In the genomic region with DNA sequence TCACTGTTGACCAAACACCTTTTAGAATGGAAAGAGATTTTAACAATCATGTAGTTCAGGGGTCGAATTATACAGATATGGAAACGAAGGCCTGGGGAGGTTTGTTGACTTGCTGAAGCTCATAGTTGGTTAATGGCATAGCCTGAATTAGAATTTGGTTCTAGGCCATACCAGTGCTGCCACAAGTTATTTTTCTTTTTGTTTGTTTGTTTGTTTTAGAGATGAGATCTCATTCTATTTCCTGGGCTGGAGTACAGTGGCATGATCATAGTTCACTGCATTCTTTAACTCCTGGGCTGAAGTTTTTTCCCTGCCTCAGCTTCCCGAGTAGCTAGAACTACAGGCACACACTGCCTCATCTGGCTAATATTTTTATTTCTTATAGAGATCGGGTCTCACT, we compare ENCODE assay signal across 28 cellular contexts.
"Had no signal": no experiment of that assay in that cellular context is flagged by ENCODE, and none has a peak within 500 bp of the region (broad histone marks: within the 10 kb centered on the region; RNA-seq: fewer than 3 reads in every experiment).

No MANE protein-coding gene starts in this region.

- ATAC-seq: effector memory CD8-positive, alpha-beta T cell; esophagus mucosa; foreskin keratinocyte; gastrocnemius medialis; gastroesophageal sphincter; heart left ventricle; heart right ventricle had no signal

- FAIRE-seq: colon, endometrium, endothelial cell of umbilical vein, frontal cortex had no signal

- H3K4me3 ChIP-seq: colonic mucosa, coronary artery, dorsolateral prefrontal cortex, esophagus muscularis mucosa, esophagus squamous epithelium, gastrocnemius medialis, gastroesophageal sphincter, heart left ventricle, heart right ventricle had no signal

- H3K9me3 ChIP-seq: colonic mucosa, esophagus muscularis mucosa, esophagus squamous epithelium, gastrocnemius medialis, heart left ventricle, heart right ventricle had no signal

- H3K36me3 ChIP-seq: colonic mucosa, esophagus muscularis mucosa, esophagus squamous epithelium, gastrocnemius medialis, gastroesophageal sphincter, heart left ventricle, heart right ventricle had no signal

- H3K27me3 ChIP-seq: colonic mucosa, foreskin keratinocyte, gastrocnemius medialis, gastroesophageal sphincter, heart right ventricle had no signal

- H3K4me1 ChIP-seq: colonic mucosa, esophagus muscularis mucosa, esophagus squamous epithelium, foreskin keratinocyte, gastrocnemius medialis, gastroesophageal sphincter, heart left ventricle, heart right ventricle had no signal

- H3K27ac ChIP-seq: colonic mucosa, coronary artery, dorsolateral prefrontal cortex, epithelial cell of prostate, esophagus muscularis mucosa, esophagus squamous epithelium, foreskin keratinocyte, gastrocnemius medialis, gastroesophageal sphincter, heart left ventricle, heart right ventricle had no signal

- DNase-seq: colonic mucosa; cortex of kidney; dermis blood vessel endothelial cell; dorsolateral prefrontal cortex; effector CD4-positive, alpha-beta T cell; effector CD8-positive, alpha-beta T cell; effector memory CD4-positive, alpha-beta T cell; effector memory CD8-positive, alpha-beta T cell; endodermal cell; erythroblast; esophagus squamous epithelium; foreskin fibroblast; foreskin keratinocyte; foreskin melanocyte; gastrocnemius medialis; glutamatergic neuron; head of caudate nucleus; heart left ventricle; heart right ventricle had no signal
